14 cellular contexts compared by ENCODE assay signal in the genomic region with DNA sequence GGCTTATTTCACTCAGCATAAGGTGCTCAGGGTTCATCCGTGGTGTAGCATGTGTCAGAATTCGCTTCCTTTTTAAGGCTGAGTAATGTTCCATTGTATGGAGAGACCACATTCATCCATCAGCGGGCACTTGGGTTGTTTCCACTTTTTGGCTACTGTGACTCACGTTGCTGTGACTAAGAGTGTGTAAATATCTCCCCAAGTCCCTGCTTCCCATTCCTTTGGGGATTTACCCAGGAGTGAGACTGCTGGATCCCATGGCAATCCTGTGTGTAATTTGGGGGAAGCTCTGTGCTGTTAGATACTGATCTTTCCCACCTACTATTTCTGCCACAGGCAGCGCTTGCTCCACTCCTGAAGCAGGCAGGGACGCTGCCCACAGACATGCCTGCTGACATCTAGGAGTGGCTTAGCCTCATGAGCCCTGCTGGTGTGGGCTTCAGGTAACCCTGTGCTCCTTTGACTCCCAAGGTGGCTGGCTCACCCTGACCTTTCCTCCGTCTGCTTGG.
DNase-seq lines count a peak whose midpoint lies in the region; ATAC-seq and TF ChIP-seq lines count a peak whose summit lies in the region.
"Had no signal": no experiment of that assay in that cellular context is flagged by ENCODE, and none has a peak within 500 bp of the region (broad histone marks: within the 10 kb centered on the region; RNA-seq: fewer than 3 reads in every experiment).

No MANE protein-coding gene starts in this region.

- no peaks in the 10 kb centered on the region for H3K27me3 Mint-ChIP-seq in activated naive CD8-positive, alpha-beta T cell treated with anti-CD3 and anti-CD28 coated beads, Interleukin-2, amount 50 U/mL, for 24 hours
- no peaks in the 10 kb centered on the region for H3K27me3 Mint-ChIP-seq in activated naive CD8-positive, alpha-beta T cell treated with anti-CD3 and anti-CD28 coated beads for 36 hours

- ATAC-seq in activated naive CD8-positive, alpha-beta T cell treated with anti-CD3 and anti-CD28 coated beads, Interleukin-2, amount 50 U/mL, for 24 hours, result peak; percentile 64
- peak; percentile 80 for ATAC-seq in thoracic aorta (ENCODE audit: insufficient number of reproducible peaks, low FRiP score, low read depth)
- ATAC-seq in HG02588 (IDR thresholded peaks at IDR 0.05; ENCODE audit: unreplicated experiment), result no peak

- DNase-seq in activated naive CD8-positive, alpha-beta T cell treated with anti-CD3 and anti-CD28 coated beads, Interleukin-2, amount 50 U/mL, for 24 hours, result no peak
- no peak for DNase-seq in activated naive CD8-positive, alpha-beta T cell treated with anti-CD3 and anti-CD28 coated beads for 36 hours
- DNase-seq in T1000 (lab: John Stamatoyannopoulos, UW) (peak; percentile 95), fibroblast of pulmonary artery (ENCODE audit: low read depth) (peak; percentile 87), thoracic aorta (ENCODE audit: low spot score) (no peak), stomach (no peak), tibial nerve (ENCODE audit: low spot score in 2 of 2) (no peak)
- DNase-seq: activated effector memory CD4-positive, alpha-beta T cell treated with anti-CD3 and anti-CD28 coated beads, Interleukin-2, amount 50 U/mL, for 16 hours; BE2C; immature natural killer cell; NCI-H187 treated with DMSO at 0.1 percent for 48 hours; stimulated activated CD4-positive, alpha-beta T cell treated with anti-CD3 and anti-CD28 coated beads, Interleukin-4, amount 100 ng/mL, for 24 hours had no signal

- H3K27ac ChIP-seq in thoracic aorta, result no peak overlapping the region
- H3K27ac ChIP-seq in stomach, result no peak overlapping the region
- peak overlapping the region in 2 of 4 donors; percentile 1 to 40 for H3K27ac ChIP-seq in tibial nerve
- H3K27ac ChIP-seq: suprapubic skin had no signal

- H3K9me3 ChIP-seq in thoracic aorta (no peaks in the 10 kb centered on the region), stomach (no peaks in the 10 kb centered on the region), tibial nerve (no peaks in the 10 kb centered on the region)
- H3K9me3 ChIP-seq: BE2C, suprapubic skin had no signal

- no peaks in the 10 kb centered on the region for H3K27me3 ChIP-seq in thoracic aorta (replicated peaks; ENCODE audit: insufficient read depth)
- no peaks in the 10 kb centered on the region for H3K27me3 ChIP-seq in stomach
- H3K27me3 ChIP-seq in tibial nerve, result no peaks in the 10 kb centered on the region
- H3K27me3 ChIP-seq: BE2C, suprapubic skin had no signal

- no peaks in the 10 kb centered on the region for H3K36me3 Mint-ChIP-seq in activated naive CD8-positive, alpha-beta T cell treated with anti-CD3 and anti-CD28 coated beads, Interleukin-2, amount 50 U/mL, for 24 hours (ENCODE audit: low read depth)
- no peaks in the 10 kb centered on the region for H3K36me3 Mint-ChIP-seq in activated naive CD8-positive, alpha-beta T cell treated with anti-CD3 and anti-CD28 coated beads for 36 hours
- H3K36me3 Mint-ChIP-seq: immature natural killer cell had no signal

- TF ChIP-seq POLR2A in stomach (IDR thresholded peaks at IDR 0.05), result no peak
- TF ChIP-seq POLR2A in tibial nerve (IDR thresholded peaks at IDR 0.05), result no peak

- no peaks in the 10 kb centered on the region for H3K9me3 Mint-ChIP-seq in activated naive CD8-positive, alpha-beta T cell treated with anti-CD3 and anti-CD28 coated beads, Interleukin-2, amount 50 U/mL, for 24 hours
- no peaks in the 10 kb centered on the region for H3K9me3 Mint-ChIP-seq in activated naive CD8-positive, alpha-beta T cell treated with anti-CD3 and anti-CD28 coated beads for 36 hours
- H3K9me3 Mint-ChIP-seq: immature natural killer cell had no signal

- H3K4me1 ChIP-seq in thoracic aorta (ENCODE audit: control insufficient read depth in 1 of 2, low read depth in 2 of 2), result peaks cover 0 to 21% of the 10 kb centered on the region in 2 donors
- H3K4me1 ChIP-seq in stomach, result peaks cover 0 to 14% (median under 1%) of the 10 kb centered on the region in 4 donors
- H3K4me1 ChIP-seq in tibial nerve, result peaks cover 0 to 43% (median 6%) of the 10 kb centered on the region in 4 donors
- H3K4me1 ChIP-seq: BE2C had no signal

- no peak for TF ChIP-seq EP300 in stomach (IDR thresholded peaks at IDR 0.05)
- no peak for TF ChIP-seq EP300 in tibial nerve (IDR thresholded peaks at IDR 0.05)

- H3K36me3 ChIP-seq in thoracic aorta (no peaks in the 10 kb centered on the region), stomach (no peaks in the 10 kb centered on the region), tibial nerve (no peaks in the 10 kb centered on the region)
- H3K36me3 ChIP-seq: BE2C, suprapubic skin had no signal

- no peak overlapping the region for H3K4me3 Mint-ChIP-seq in activated naive CD8-positive, alpha-beta T cell treated with anti-CD3 and anti-CD28 coated beads, Interleukin-2, amount 50 U/mL, for 24 hours
- no peak overlapping the region for H3K4me3 Mint-ChIP-seq in activated naive CD8-positive, alpha-beta T cell treated with anti-CD3 and anti-CD28 coated beads for 36 hours
- H3K4me3 Mint-ChIP-seq: immature natural killer cell had no signal

- intact Hi-C loops in stomach (cut with DNase I; ENCODE audit: low total_unique reads), result no loop called here

- 68 to 76% (median 73%) methylated on average over 7 of the region's 7 CpGs for WGBS in stomach, 5 donors
- 66 to 67% methylated on average over 7 of the region's 7 CpGs for WGBS in tibial nerve, 2 donors

- no peak for TF ChIP-seq CTCF in fibroblast of pulmonary artery (IDR thresholded peaks at IDR 0.05; ENCODE audit: low read length, missing control alignments)
- TF ChIP-seq CTCF in thoracic aorta (IDR thresholded peaks at IDR 0.05), result no peak
- TF ChIP-seq CTCF in stomach (IDR thresholded peaks at IDR 0.05), result no peak
- no peak for TF ChIP-seq CTCF in tibial nerve (IDR thresholded peaks at IDR 0.05)

- no peak overlapping the region for H3K27ac Mint-ChIP-seq in activated naive CD8-positive, alpha-beta T cell treated with anti-CD3 and anti-CD28 coated beads, Interleukin-2, amount 50 U/mL, for 24 hours
- H3K27ac Mint-ChIP-seq in activated naive CD8-positive, alpha-beta T cell treated with anti-CD3 and anti-CD28 coated beads for 36 hours, result no peak overlapping the region
- H3K27ac Mint-ChIP-seq: immature natural killer cell had no signal

- H3K4me3 ChIP-seq in fibroblast of pulmonary artery (replicated peaks; ENCODE audit: low read depth, low read length), result no peak overlapping the region
- H3K4me3 ChIP-seq in thoracic aorta, result no peak overlapping the region
- no peak overlapping the region for H3K4me3 ChIP-seq in stomach
- H3K4me3 ChIP-seq in tibial nerve, result no peak overlapping the region
- H3K4me3 ChIP-seq: suprapubic skin had no signal

- peaks cover 13% of the 10 kb centered on the region for H3K4me1 Mint-ChIP-seq in activated naive CD8-positive, alpha-beta T cell treated with anti-CD3 and anti-CD28 coated beads, Interleukin-2, amount 50 U/mL, for 24 hours
- H3K4me1 Mint-ChIP-seq in activated naive CD8-positive, alpha-beta T cell treated with anti-CD3 and anti-CD28 coated beads for 36 hours, result peaks cover 10% of the 10 kb centered on the region
- H3K4me1 Mint-ChIP-seq: immature natural killer cell had no signal

Comparison
In these comparisons a context has a peak if more than half of its experiments do, and no peak if none do; other contexts are left out.
1. DNase-seq: peak in T1000 (single experiment) and fibroblast of pulmonary artery (single experiment); none in activated naive CD8-positive, alpha-beta T cell treated with anti-CD3 and anti-CD28 coated beads, Interleukin-2, amount 50 U/mL, for 24 hours (single experiment), activated naive CD8-positive, alpha-beta T cell treated with anti-CD3 and anti-CD28 coated beads for 36 hours (single experiment), thoracic aorta (single experiment), stomach (single experiment) and tibial nerve (0 of 2).